Comparison of ENCODE assay signal across 18 cellular contexts in genomic region chr4:44150091-44150576, GRCh38.
DNase-seq lines count a peak whose midpoint lies in the region; ATAC-seq and TF ChIP-seq lines count a peak whose summit lies in the region.
"Had no signal": no experiment of that assay in that cellular context is flagged by ENCODE, and none has a peak within 500 bp of the region (broad histone marks: within the 10 kb centered on the region; RNA-seq: fewer than 3 reads in every experiment).

No MANE protein-coding gene starts in this region.

- no peak overlapping the region for H2BK12ac ChIP-seq in trophoblast cell (ENCODE audit: low read length)

- H3K14ac ChIP-seq in IMR-90 (replicated peaks; ENCODE audit: low read depth, low read length): no peak overlapping the region
- H3K14ac ChIP-seq in trophoblast cell (ENCODE audit: low read length): no peak overlapping the region

- H3K4me2 ChIP-seq in IMR-90 (ENCODE audit: low read depth, low read length): peak overlapping the region; percentile 41; the same call in 1 of the 2 replicates
- no peak overlapping the region for H3K4me2 ChIP-seq in trophoblast cell (ENCODE audit: low read length)

- no peak for TF ChIP-seq POLR2A in IMR-90 (IDR thresholded peaks at IDR 0.05; ENCODE audit: low read depth, low read length)

- CTCF ChIA-PET in IMR-90 (lab: Yijun Ruan, JAX): no interaction called here

- H2AFZ ChIP-seq in IMR-90 (replicated peaks; ENCODE audit: low read length, poor library complexity): no peak overlapping the region
- no peak overlapping the region for H2AFZ ChIP-seq in trophoblast cell (ENCODE audit: insufficient read depth, low read length, poor library complexity)

- H2AK5ac ChIP-seq in IMR-90 (ENCODE audit: low read depth, low read length) (no peak overlapping the region), trophoblast cell (ENCODE audit: low read length) (no peak overlapping the region)

- H3K79me2 ChIP-seq in trophoblast cell (ENCODE audit: control insufficient read depth, insufficient read depth, low read length, poor library complexity): no peaks in the 10 kb centered on the region

- H3K27ac ChIP-seq in IMR-90 (ENCODE audit: insufficient read depth, low read length) (no peak overlapping the region), trophoblast cell (ENCODE audit: low read depth, low read length) (no peak overlapping the region)
- H3K27ac ChIP-seq: vagina had no signal

- no peak overlapping the region for H4K12ac ChIP-seq in trophoblast cell (ENCODE audit: low read depth, low read length)

- no peaks in the 10 kb centered on the region for H3K36me3 ChIP-seq in IMR-90 (ENCODE audit: control insufficient read depth, insufficient read depth, low read length)
- H3K36me3 ChIP-seq in trophoblast cell (ENCODE audit: control insufficient read depth in 1 of 2, insufficient read depth in 2 of 2, low read length in 2 of 2): no peaks in the 10 kb centered on the region
- H3K36me3 ChIP-seq: HAP-1, vagina had no signal

- dilution Hi-C loops in IMR-90 (cut with HindIII; ENCODE audit: low sequenced_read_pairs, unreplicated experiment): no loop called here

- H3K27me3 ChIP-seq in IMR-90 (ENCODE audit: control insufficient read depth, insufficient read depth, low read length): no peaks in the 10 kb centered on the region
- H3K27me3 ChIP-seq in trophoblast cell (ENCODE audit: insufficient read depth, low read length): no peaks in the 10 kb centered on the region
- H3K27me3 ChIP-seq: vagina had no signal

- H2BK15ac ChIP-seq in IMR-90 (ENCODE audit: low read depth, low read length): no peak overlapping the region

- H3K56ac ChIP-seq in IMR-90 (ENCODE audit: extremely low read depth, insufficient read depth, low read length): no peak overlapping the region

- H3K23ac ChIP-seq in IMR-90 (ENCODE audit: low read depth, low read length): no peak overlapping the region
- no peak overlapping the region for H3K23ac ChIP-seq in trophoblast cell (ENCODE audit: low read length)

- POLR2A ChIA-PET in IMR-90 (lab: Charles Lee; ENCODE audit: unreplicated experiment): no interaction called here

- H4K20me1 ChIP-seq in IMR-90 (ENCODE audit: insufficient read depth, low read length): no peaks in the 10 kb centered on the region

- in situ Hi-C loops in IMR-90 (cut with MboI; ENCODE audit: low sequenced_read_pairs) (no loop called here), astrocyte of the spinal cord (cut with HindIII; ENCODE audit: low sequenced_read_pairs) (no loop called here)

- no peaks in the 10 kb centered on the region for H3K79me1 ChIP-seq in IMR-90 (ENCODE audit: low read depth in 1 of 2, low read length in 2 of 2)
- H3K79me1 ChIP-seq in trophoblast cell (ENCODE audit: low read length): no peaks in the 10 kb centered on the region

- DNase-seq in IMR-90: peak; percentile 66
- peak; percentile 44 for DNase-seq in astrocyte of the spinal cord (ENCODE audit: low read depth, low spot score)
- DNase-seq in glomerular visceral epithelial cell (ENCODE audit: extremely low spot score): peak; percentile 13
- peak; percentile 4 to 56 for DNase-seq in trophoblast cell
- DNase-seq in GM20000 (ENCODE audit: low spot score): no peak
- no peak for DNase-seq in superior temporal gyrus (ENCODE audit: extremely low spot score)
- no peak for DNase-seq in HuH-7.5 (ENCODE audit: low spot score)
- DNase-seq: activated CD8-positive, alpha-beta T cell treated with anti-CD3 and anti-CD28 coated beads for 36 hours; activated T-cell treated with anti-CD3 and anti-CD28 coated beads, Interleukin-2, amount 50 U/mL, for 48 hours; CD8-positive, alpha-beta memory T cell; central memory CD4-positive, alpha-beta T cell; effector memory CD4-positive, alpha-beta T cell; NCI-H1930; Right ventricle myocardium superior had no signal

- H3K18ac ChIP-seq in IMR-90 (ENCODE audit: low read depth, low read length) (no peak overlapping the region), trophoblast cell (ENCODE audit: low read length) (no peak overlapping the region)

- H4K5ac ChIP-seq in IMR-90 (ENCODE audit: low read depth, low read length): no peak overlapping the region

- H4K91ac ChIP-seq in IMR-90 (ENCODE audit: insufficient read depth, low read depth, low read length) (no peak overlapping the region), trophoblast cell (ENCODE audit: low read depth, low read length) (no peak overlapping the region)

- no peak overlapping the region for H4K8ac ChIP-seq in IMR-90 (ENCODE audit: low read depth in 2 of 2, low read length in 2 of 2)
- no peak overlapping the region for H4K8ac ChIP-seq in trophoblast cell (ENCODE audit: low read depth, low read length)

- WGBS in IMR-90 (ENCODE audit: extremely low coverage in 2 of 2, insufficient read length in 1 of 2), 2 experiments: no CpG with 5 or more reads among the region's 3 CpGs
- WGBS in trophoblast cell (ENCODE audit: extremely low coverage, insufficient coverage, insufficient read length): no CpG with 5 or more reads among the region's 3 CpGs

- H3K4ac ChIP-seq in IMR-90 (ENCODE audit: low read depth, low read length): no peak overlapping the region; the same call in 1 of the 2 replicates
- no peak overlapping the region for H3K4ac ChIP-seq in trophoblast cell (ENCODE audit: low read depth, low read length)

- H3K9ac ChIP-seq in IMR-90 (ENCODE audit: low read depth, low read length) (no peak overlapping the region), trophoblast cell (ENCODE audit: low read length) (no peak overlapping the region)

- no peak overlapping the region for H2AK9ac ChIP-seq in IMR-90 (replicated peaks; ENCODE audit: low read depth, low read length, poor library complexity)

- H3K4me3 ChIP-seq in IMR-90 (ENCODE audit: insufficient read depth, low read depth, low read length): no peak overlapping the region
- H3K4me3 ChIP-seq in astrocyte of the spinal cord (ENCODE audit: low read depth, low read length): no peak overlapping the region
- no peak overlapping the region for H3K4me3 ChIP-seq in trophoblast cell (ENCODE audit: low read depth, low read length)
- H3K4me3 ChIP-seq: HAP-1, vagina had no signal

- TF ChIP-seq RAD21 in IMR-90 (IDR thresholded peaks at IDR 0.05; ENCODE audit: low read length): no peak

- H2BK20ac ChIP-seq in IMR-90 (ENCODE audit: low read depth, low read length): no peak overlapping the region

- H2BK120ac ChIP-seq in IMR-90 (ENCODE audit: low read depth, low read length) (no peak overlapping the region), trophoblast cell (ENCODE audit: insufficient read depth, low read length, poor library complexity) (no peak overlapping the region)

- H3K4me1 ChIP-seq in IMR-90 (ENCODE audit: control insufficient read depth, insufficient read depth, low read length): no peaks in the 10 kb centered on the region
- H3K4me1 ChIP-seq in trophoblast cell (ENCODE audit: control insufficient read depth in 1 of 2, insufficient read depth in 2 of 2, low read length in 2 of 2): peaks cover 0 to 2% of the 10 kb centered on the region in 2 experiments
- H3K4me1 ChIP-seq: HAP-1, vagina had no signal

- H2BK5ac ChIP-seq in IMR-90 (ENCODE audit: low read depth, low read length, poor library complexity, severe bottlenecking): no peak overlapping the region
- no peak overlapping the region for H2BK5ac ChIP-seq in trophoblast cell (ENCODE audit: low read depth, low read length, poor library complexity)

- no peaks in the 10 kb centered on the region for H3K9me1 ChIP-seq in IMR-90 (ENCODE audit: insufficient read depth, low read length)

- H3K9me3 ChIP-seq in IMR-90 (ENCODE audit: control insufficient read depth, insufficient read depth, low read length) (peaks cover 2% of the 10 kb centered on the region; the same call in 1 of the 2 replicates), trophoblast cell (ENCODE audit: insufficient read depth, low read depth, low read length) (no peaks in the 10 kb centered on the region)
- H3K9me3 ChIP-seq: HAP-1, vagina had no signal

- ATAC-seq in IMR-90 (ENCODE audit: low read depth) (no peak), HG02885 (IDR thresholded peaks at IDR 0.05; ENCODE audit: poor library complexity, unreplicated experiment) (no peak)
- ATAC-seq: activated CD8-positive, alpha-beta T cell treated with anti-CD3 and anti-CD28 coated beads for 36 hours; left lobe of liver had no signal

- BruUV-seq in IMR-90 (replicated peaks; lab: Mats Ljungman, UMichigan): no TSS peak

- intact Hi-C loops in IMR-90 (cut with micrococcal nuclease): no loop called here

- no peak for TF ChIP-seq CTCF in IMR-90 (conservative IDR thresholded peaks at IDR 0.05; ENCODE audit: low read depth, low read length)
- TF ChIP-seq CTCF in astrocyte of the spinal cord (IDR thresholded peaks at IDR 0.05; ENCODE audit: low read depth, low read length): no peak
- no peak for TF ChIP-seq CTCF in GM20000 (IDR thresholded peaks at IDR 0.05; ENCODE audit: extremely low read depth, missing control alignments)

TF ChIP-seq in IMR-90, 13 proteins besides CTCF, POLR2A, EP300 and RAD21 (continues in another document):
- TF ChIP-seq SMC3 (IDR thresholded peaks at IDR 0.05; ENCODE audit: low read depth, low read length) (no peak), NFE2L2 (IDR thresholded peaks at IDR 0.05; ENCODE audit: low read depth, low read length) (no peak), RFX5 (IDR thresholded peaks at IDR 0.05; ENCODE audit: low read depth, low read length) (no peak), MAZ (IDR thresholded peaks at IDR 0.05; ENCODE audit: borderline replicate concordance, low read depth, low read length) (no peak), FOS (IDR thresholded peaks at IDR 0.05; ENCODE audit: low read depth, low read length) (no peak), MXI1 (IDR thresholded peaks at IDR 0.05; ENCODE audit: borderline replicate concordance, low read depth, low read length) (no peak), RCOR1 (IDR thresholded peaks at IDR 0.05; ENCODE audit: insufficient replicate concordance, low read length) (no peak), USF2 (IDR thresholded peaks at IDR 0.05; ENCODE audit: low read depth, low read length) (no peak), BHLHE40 (IDR thresholded peaks at IDR 0.05; ENCODE audit: low read depth, low read length) (no peak), CHD1 (IDR thresholded peaks at IDR 0.05; ENCODE audit: low read depth, low read length) (no peak), CEBPB (IDR thresholded peaks at IDR 0.05; ENCODE audit: low read depth, low read length) (no peak)

Comparison
In these comparisons a context has a peak if more than half of its experiments do, and no peak if none do; other contexts are left out.
1. DNase-seq: peak in IMR-90 (single experiment), astrocyte of the spinal cord (single experiment), glomerular visceral epithelial cell (single experiment) and trophoblast cell (2 of 2); none in GM20000 (single experiment), superior temporal gyrus (single experiment) and HuH-7.5 (single experiment).